ENCODE assay signal across 1 cellular context in genomic region chr19:47601180-47601904, GRCh38.
TF ChIP-seq lines count a peak whose summit lies in the region.

No MANE protein-coding gene starts in this region.

TF ChIP-seq in GM23338, 12 proteins besides CTCF, POLR2A, EP300 and RAD21 (continued from another document):
- TF ChIP-seq, protein P1, sequence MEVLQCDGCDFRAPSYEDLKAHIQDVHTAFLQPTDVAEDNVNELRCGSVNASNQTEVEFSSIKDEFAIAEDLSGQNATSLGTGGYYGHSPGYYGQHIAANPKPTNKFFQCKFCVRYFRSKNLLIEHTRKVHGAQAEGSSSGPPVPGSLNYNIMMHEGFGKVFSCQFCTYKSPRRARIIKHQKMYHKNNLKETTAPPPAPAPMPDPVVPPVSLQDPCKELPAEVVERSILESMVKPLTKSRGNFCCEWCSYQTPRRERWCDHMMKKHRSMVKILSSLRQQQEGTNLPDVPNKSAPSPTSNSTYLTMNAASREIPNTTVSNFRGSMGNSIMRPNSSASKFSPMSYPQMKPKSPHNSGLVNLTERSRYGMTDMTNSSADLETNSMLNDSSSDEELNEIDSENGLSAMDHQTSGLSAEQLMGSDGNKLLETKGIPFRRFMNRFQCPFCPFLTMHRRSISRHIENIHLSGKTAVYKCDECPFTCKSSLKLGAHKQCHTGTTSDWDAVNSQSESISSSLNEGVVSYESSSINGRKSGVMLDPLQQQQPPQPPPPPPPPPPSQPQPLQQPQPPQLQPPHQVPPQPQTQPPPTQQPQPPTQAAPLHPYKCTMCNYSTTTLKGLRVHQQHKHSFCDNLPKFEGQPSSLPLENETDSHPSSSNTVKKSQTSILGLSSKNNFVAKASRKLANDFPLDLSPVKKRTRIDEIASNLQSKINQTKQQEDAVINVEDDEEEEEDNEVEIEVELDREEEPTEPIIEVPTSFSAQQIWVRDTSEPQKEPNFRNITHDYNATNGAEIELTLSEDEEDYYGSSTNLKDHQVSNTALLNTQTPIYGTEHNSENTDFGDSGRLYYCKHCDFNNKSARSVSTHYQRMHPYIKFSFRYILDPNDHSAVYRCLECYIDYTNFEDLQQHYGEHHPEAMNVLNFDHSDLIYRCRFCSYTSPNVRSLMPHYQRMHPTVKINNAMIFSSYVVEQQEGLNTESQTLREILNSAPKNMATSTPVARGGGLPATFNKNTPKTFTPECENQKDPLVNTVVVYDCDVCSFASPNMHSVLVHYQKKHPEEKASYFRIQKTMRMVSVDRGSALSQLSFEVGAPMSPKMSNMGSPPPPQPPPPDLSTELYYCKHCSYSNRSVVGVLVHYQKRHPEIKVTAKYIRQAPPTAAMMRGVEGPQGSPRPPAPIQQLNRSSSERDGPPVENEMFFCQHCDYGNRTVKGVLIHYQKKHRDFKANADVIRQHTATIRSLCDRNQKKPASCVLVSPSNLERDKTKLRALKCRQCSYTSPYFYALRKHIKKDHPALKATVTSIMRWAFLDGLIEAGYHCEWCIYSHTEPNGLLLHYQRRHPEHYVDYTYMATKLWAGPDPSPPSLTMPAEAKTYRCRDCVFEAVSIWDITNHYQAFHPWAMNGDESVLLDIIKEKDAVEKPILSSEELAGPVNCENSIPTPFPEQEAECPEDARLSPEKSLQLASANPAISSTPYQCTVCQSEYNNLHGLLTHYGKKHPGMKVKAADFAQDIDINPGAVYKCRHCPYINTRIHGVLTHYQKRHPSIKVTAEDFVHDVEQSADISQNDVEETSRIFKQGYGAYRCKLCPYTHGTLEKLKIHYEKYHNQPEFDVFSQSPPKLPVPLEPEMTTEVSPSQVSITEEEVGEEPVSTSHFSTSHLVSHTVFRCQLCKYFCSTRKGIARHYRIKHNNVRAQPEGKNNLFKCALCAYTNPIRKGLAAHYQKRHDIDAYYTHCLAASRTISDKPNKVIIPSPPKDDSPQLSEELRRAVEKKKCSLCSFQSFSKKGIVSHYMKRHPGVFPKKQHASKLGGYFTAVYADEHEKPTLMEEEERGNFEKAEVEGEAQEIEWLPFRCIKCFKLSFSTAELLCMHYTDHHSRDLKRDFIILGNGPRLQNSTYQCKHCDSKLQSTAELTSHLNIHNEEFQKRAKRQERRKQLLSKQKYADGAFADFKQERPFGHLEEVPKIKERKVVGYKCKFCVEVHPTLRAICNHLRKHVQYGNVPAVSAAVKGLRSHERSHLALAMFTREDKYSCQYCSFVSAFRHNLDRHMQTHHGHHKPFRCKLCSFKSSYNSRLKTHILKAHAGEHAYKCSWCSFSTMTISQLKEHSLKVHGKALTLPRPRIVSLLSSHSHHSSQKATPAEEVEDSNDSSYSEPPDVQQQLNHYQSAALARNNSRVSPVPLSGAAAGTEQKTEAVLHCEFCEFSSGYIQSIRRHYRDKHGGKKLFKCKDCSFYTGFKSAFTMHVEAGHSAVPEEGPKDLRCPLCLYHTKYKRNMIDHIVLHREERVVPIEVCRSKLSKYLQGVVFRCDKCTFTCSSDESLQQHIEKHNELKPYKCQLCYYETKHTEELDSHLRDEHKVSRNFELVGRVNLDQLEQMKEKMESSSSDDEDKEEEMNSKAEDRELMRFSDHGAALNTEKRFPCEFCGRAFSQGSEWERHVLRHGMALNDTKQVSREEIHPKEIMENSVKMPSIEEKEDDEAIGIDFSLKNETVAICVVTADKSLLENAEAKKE (CRISPR knock-in tag; IDR thresholded peaks at IDR 0.05) = no peak
- TF ChIP-seq JUNB (IDR thresholded peaks at IDR 0.05; ENCODE audit: unreplicated experiment) (no peak), NANOG (IDR thresholded peaks at IDR 0.05; ENCODE audit: borderline replicate concordance) (no peak), ZNF331 (CRISPR knock-in tag; IDR thresholded peaks at IDR 0.05; ENCODE audit: low read depth) (no peak)
